Comparison of ENCODE assay signal across 1 cellular context in genomic region chr9:94975480-94976452, GRCh38.
A peak's percentile ranks its signal among the peaks of the same experiment; 100 is the strongest.
TF ChIP-seq lines count a peak whose summit lies in the region.

No MANE protein-coding gene starts in this region.

TF ChIP-seq in HepG2, 621 proteins besides CTCF, POLR2A, EP300 and RAD21 (continued from another document and continues in another):
- TF ChIP-seq ZBTB46 (CRISPR knock-in tag; IDR thresholded peaks at IDR 0.05; ENCODE audit: borderline replicate concordance) (no peak), KLF16 (CRISPR knock-in tag; IDR thresholded peaks at IDR 0.05) (no peak), FOXP1 (IDR thresholded peaks at IDR 0.05) (no peak), FOXP1 (CRISPR knock-in tag; IDR thresholded peaks at IDR 0.05) (no peak), AKAP8 (CRISPR knock-in tag; IDR thresholded peaks at IDR 0.05) (no peak), YY1 (IDR thresholded peaks at IDR 0.05; ENCODE audit: insufficient read depth, insufficient replicate concordance, low read depth, low read length) (no peak), SMARCC2 (IDR thresholded peaks at IDR 0.05) (no peak), ZNF83 (CRISPR knock-in tag; IDR thresholded peaks at IDR 0.05; ENCODE audit: borderline replicate concordance) (no peak), ZNF138 (CRISPR knock-in tag; IDR thresholded peaks at IDR 0.05; ENCODE audit: low read depth) (no peak), KMT2B (CRISPR knock-in tag; IDR thresholded peaks at IDR 0.05) (no peak), GMEB1 (CRISPR knock-in tag; IDR thresholded peaks at IDR 0.05; ENCODE audit: borderline replicate concordance) (no peak), ZC3H4 (CRISPR knock-in tag; IDR thresholded peaks at IDR 0.05; ENCODE audit: borderline replicate concordance) (no peak), MAFK (conservative IDR thresholded peaks at IDR 0.05 in 1 of 2, IDR thresholded peaks at IDR 0.05 in 1 of 2; ENCODE audit: low read length in 2 of 2) (no peak), ZGPAT (CRISPR knock-in tag; IDR thresholded peaks at IDR 0.05) (no peak), TIGD3 (CRISPR knock-in tag; IDR thresholded peaks at IDR 0.05; ENCODE audit: borderline replicate concordance) (no peak), PHF8 (CRISPR knock-in tag; IDR thresholded peaks at IDR 0.05) (no peak), ATF7-NPFF (CRISPR knock-in tag; IDR thresholded peaks at IDR 0.05; ENCODE audit: low read depth) (no peak), HOXD1 (CRISPR knock-in tag; IDR thresholded peaks at IDR 0.05) (no peak), ZNF362 (CRISPR knock-in tag; IDR thresholded peaks at IDR 0.05; ENCODE audit: borderline replicate concordance) (no peak), ZXDC (CRISPR knock-in tag; IDR thresholded peaks at IDR 0.05) (no peak), ZNF496 (CRISPR knock-in tag; IDR thresholded peaks at IDR 0.05; ENCODE audit: insufficient replicate concordance) (no peak), RNF2 (conservative IDR thresholded peaks at IDR 0.05; ENCODE audit: low read depth) (no peak), SMAD1 (CRISPR knock-in tag; IDR thresholded peaks at IDR 0.05; ENCODE audit: borderline replicate concordance, low read depth) (no peak), PITX1 (CRISPR knock-in tag; IDR thresholded peaks at IDR 0.05) (peak; percentile 53; the same call in 1 of the 2 replicates), EED (CRISPR knock-in tag; IDR thresholded peaks at IDR 0.05) (no peak), ZNF660 (CRISPR knock-in tag; IDR thresholded peaks at IDR 0.05; ENCODE audit: borderline replicate concordance, low read depth) (no peak), ZNF207 (IDR thresholded peaks at IDR 0.05; ENCODE audit: borderline replicate concordance) (no peak), SMAD3 (CRISPR knock-in tag; IDR thresholded peaks at IDR 0.05) (no peak), PHB2 (IDR thresholded peaks at IDR 0.05; ENCODE audit: partially characterized antibody) (no peak), ZKSCAN5 (CRISPR knock-in tag; IDR thresholded peaks at IDR 0.05) (no peak), BRF2 (CRISPR knock-in tag; IDR thresholded peaks at IDR 0.05) (no peak), ZBTB44 (CRISPR knock-in tag; IDR thresholded peaks at IDR 0.05) (no peak), TEAD3 (CRISPR knock-in tag; optimal IDR thresholded peaks at IDR 0.05; ENCODE audit: borderline replicate concordance) (peak; percentile 93), PBX2 (CRISPR knock-in tag; IDR thresholded peaks at IDR 0.05) (no peak), HHEX (CRISPR knock-in tag; IDR thresholded peaks at IDR 0.05) (no peak), ZNF639 (CRISPR knock-in tag; conservative IDR thresholded peaks at IDR 0.05) (no peak), CEBPG (CRISPR knock-in tag; IDR thresholded peaks at IDR 0.05) (0 out of 2 replicates have a peak, but pooled peaks have one; percentile 16), MAF1 (CRISPR knock-in tag; IDR thresholded peaks at IDR 0.05; ENCODE audit: borderline replicate concordance) (no peak), FUBP1 (CRISPR knock-in tag; IDR thresholded peaks at IDR 0.05; ENCODE audit: borderline replicate concordance) (no peak), MBNL3 (CRISPR knock-in tag; conservative IDR thresholded peaks at IDR 0.05) (no peak), JUND (CRISPR knock-in tag; IDR thresholded peaks at IDR 0.05) (no peak), ZBTB20 (CRISPR knock-in tag; IDR thresholded peaks at IDR 0.05; ENCODE audit: borderline replicate concordance, low read depth) (no peak), NFE2L2 (IDR thresholded peaks at IDR 0.05; ENCODE audit: low read length) (no peak), CHCHD3 (CRISPR knock-in tag; IDR thresholded peaks at IDR 0.05) (no peak), GPN1 (CRISPR knock-in tag; IDR thresholded peaks at IDR 0.05; ENCODE audit: borderline replicate concordance) (no peak), ZFP36L2 (CRISPR knock-in tag; IDR thresholded peaks at IDR 0.05) (no peak), BRCA1 (CRISPR knock-in tag; IDR thresholded peaks at IDR 0.05) (no peak), NCOR1 (IDR thresholded peaks at IDR 0.05; ENCODE audit: borderline replicate concordance, low read length) (peak; percentile 36; the same call in 1 of the 2 replicates), ZNF335 (CRISPR knock-in tag; IDR thresholded peaks at IDR 0.05) (no peak), ZNF883 (CRISPR knock-in tag; IDR thresholded peaks at IDR 0.05; ENCODE audit: not compliant biosample characterization) (no peak), ZNF709 (CRISPR knock-in tag; IDR thresholded peaks at IDR 0.05) (no peak), ZSCAN9 (CRISPR knock-in tag; IDR thresholded peaks at IDR 0.05; ENCODE audit: borderline replicate concordance) (no peak)
